In the genomic region with DNA sequence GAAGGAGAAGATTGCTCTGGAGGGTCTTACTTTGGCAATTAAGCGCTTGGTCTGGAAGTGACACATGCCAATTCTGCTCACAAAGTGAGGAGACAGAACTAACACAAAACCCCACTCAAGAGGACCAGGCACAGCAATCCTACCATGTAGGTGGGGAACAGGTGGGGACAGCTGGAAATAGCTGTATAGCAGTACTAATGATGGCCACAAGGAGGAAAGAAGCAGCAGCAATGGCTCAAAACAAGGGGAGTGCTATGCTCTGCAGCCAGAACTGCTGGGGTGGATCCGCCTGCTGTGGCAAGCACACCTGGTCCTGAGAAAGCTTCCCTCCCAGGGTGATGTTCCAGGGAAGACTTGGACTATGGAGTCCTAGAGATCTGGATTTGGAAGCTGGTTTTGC, we compare ENCODE assay signal across 2 cellular contexts.
A peak's percentile ranks its signal among the peaks of the same experiment; 100 is the strongest.
TF ChIP-seq lines count a peak whose summit lies in the region.

No MANE protein-coding gene starts in this region.

TF ChIP-seq in IMR-90, 13 proteins besides CTCF, POLR2A, EP300 and RAD21:
- TF ChIP-seq, protein P1, sequence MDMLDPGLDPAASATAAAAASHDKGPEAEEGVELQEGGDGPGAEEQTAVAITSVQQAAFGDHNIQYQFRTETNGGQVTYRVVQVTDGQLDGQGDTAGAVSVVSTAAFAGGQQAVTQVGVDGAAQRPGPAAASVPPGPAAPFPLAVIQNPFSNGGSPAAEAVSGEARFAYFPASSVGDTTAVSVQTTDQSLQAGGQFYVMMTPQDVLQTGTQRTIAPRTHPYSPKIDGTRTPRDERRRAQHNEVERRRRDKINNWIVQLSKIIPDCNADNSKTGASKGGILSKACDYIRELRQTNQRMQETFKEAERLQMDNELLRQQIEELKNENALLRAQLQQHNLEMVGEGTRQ (IDR thresholded peaks at IDR 0.05; ENCODE audit: low read depth, low read length): no peak
- no peak for TF ChIP-seq CHD1 (IDR thresholded peaks at IDR 0.05; ENCODE audit: low read depth, low read length)
- TF ChIP-seq MXI1 (IDR thresholded peaks at IDR 0.05; ENCODE audit: borderline replicate concordance, low read depth, low read length): no peak
- TF ChIP-seq RFX5 (IDR thresholded peaks at IDR 0.05; ENCODE audit: low read depth, low read length): no peak
- TF ChIP-seq SMC3 (IDR thresholded peaks at IDR 0.05; ENCODE audit: low read depth, low read length): no peak
- no peak for TF ChIP-seq MAZ (IDR thresholded peaks at IDR 0.05; ENCODE audit: borderline replicate concordance, low read depth, low read length)

TF ChIP-seq in GM12878, 131 proteins besides CTCF, POLR2A, EP300 and RAD21:
- TF ChIP-seq MTA2 (IDR thresholded peaks at IDR 0.05; ENCODE audit: low read depth): no peak
- no peak for TF ChIP-seq BHLHE40 (IDR thresholded peaks at IDR 0.05; ENCODE audit: borderline replicate concordance in 1 of 2, low read depth in 2 of 2, low read length in 1 of 2)
- TF ChIP-seq, protein P2, sequence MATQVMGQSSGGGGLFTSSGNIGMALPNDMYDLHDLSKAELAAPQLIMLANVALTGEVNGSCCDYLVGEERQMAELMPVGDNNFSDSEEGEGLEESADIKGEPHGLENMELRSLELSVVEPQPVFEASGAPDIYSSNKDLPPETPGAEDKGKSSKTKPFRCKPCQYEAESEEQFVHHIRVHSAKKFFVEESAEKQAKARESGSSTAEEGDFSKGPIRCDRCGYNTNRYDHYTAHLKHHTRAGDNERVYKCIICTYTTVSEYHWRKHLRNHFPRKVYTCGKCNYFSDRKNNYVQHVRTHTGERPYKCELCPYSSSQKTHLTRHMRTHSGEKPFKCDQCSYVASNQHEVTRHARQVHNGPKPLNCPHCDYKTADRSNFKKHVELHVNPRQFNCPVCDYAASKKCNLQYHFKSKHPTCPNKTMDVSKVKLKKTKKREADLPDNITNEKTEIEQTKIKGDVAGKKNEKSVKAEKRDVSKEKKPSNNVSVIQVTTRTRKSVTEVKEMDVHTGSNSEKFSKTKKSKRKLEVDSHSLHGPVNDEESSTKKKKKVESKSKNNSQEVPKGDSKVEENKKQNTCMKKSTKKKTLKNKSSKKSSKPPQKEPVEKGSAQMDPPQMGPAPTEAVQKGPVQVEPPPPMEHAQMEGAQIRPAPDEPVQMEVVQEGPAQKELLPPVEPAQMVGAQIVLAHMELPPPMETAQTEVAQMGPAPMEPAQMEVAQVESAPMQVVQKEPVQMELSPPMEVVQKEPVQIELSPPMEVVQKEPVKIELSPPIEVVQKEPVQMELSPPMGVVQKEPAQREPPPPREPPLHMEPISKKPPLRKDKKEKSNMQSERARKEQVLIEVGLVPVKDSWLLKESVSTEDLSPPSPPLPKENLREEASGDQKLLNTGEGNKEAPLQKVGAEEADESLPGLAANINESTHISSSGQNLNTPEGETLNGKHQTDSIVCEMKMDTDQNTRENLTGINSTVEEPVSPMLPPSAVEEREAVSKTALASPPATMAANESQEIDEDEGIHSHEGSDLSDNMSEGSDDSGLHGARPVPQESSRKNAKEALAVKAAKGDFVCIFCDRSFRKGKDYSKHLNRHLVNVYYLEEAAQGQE (IDR thresholded peaks at IDR 0.05; ENCODE audit: low read depth, low read length): no peak
- TF ChIP-seq SMC3 (IDR thresholded peaks at IDR 0.05; ENCODE audit: borderline replicate concordance, low read length): peak; percentile 24; the same call in 1 of the 2 replicates
- TF ChIP-seq TCF3 (IDR thresholded peaks at IDR 0.05; ENCODE audit: borderline replicate concordance, insufficient read depth, low read depth, low read length): peak; percentile 51; the same call in 1 of the 2 replicates
- TF ChIP-seq RAD51 (IDR thresholded peaks at IDR 0.05): no peak
- no peak for TF ChIP-seq TCF12 (IDR thresholded peaks at IDR 0.05; ENCODE audit: low read depth, low read length)
- TF ChIP-seq, protein P3, sequence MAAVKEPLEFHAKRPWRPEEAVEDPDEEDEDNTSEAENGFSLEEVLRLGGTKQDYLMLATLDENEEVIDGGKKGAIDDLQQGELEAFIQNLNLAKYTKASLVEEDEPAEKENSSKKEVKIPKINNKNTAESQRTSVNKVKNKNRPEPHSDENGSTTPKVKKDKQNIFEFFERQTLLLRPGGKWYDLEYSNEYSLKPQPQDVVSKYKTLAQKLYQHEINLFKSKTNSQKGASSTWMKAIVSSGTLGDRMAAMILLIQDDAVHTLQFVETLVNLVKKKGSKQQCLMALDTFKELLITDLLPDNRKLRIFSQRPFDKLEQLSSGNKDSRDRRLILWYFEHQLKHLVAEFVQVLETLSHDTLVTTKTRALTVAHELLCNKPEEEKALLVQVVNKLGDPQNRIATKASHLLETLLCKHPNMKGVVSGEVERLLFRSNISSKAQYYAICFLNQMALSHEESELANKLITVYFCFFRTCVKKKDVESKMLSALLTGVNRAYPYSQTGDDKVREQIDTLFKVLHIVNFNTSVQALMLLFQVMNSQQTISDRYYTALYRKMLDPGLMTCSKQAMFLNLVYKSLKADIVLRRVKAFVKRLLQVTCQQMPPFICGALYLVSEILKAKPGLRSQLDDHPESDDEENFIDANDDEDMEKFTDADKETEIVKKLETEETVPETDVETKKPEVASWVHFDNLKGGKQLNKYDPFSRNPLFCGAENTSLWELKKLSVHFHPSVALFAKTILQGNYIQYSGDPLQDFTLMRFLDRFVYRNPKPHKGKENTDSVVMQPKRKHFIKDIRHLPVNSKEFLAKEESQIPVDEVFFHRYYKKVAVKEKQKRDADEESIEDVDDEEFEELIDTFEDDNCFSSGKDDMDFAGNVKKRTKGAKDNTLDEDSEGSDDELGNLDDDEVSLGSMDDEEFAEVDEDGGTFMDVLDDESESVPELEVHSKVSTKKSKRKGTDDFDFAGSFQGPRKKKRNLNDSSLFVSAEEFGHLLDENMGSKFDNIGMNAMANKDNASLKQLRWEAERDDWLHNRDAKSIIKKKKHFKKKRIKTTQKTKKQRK (IDR thresholded peaks at IDR 0.05; ENCODE audit: low read depth, low read length): no peak
- no peak for TF ChIP-seq ZBED1 (IDR thresholded peaks at IDR 0.05; ENCODE audit: borderline replicate concordance)
- no peak for TF ChIP-seq ZNF274 (IDR thresholded peaks at IDR 0.05; ENCODE audit: insufficient read depth, insufficient read length)
